ENCODE assay signal across 8 cellular contexts in the genomic region with DNA sequence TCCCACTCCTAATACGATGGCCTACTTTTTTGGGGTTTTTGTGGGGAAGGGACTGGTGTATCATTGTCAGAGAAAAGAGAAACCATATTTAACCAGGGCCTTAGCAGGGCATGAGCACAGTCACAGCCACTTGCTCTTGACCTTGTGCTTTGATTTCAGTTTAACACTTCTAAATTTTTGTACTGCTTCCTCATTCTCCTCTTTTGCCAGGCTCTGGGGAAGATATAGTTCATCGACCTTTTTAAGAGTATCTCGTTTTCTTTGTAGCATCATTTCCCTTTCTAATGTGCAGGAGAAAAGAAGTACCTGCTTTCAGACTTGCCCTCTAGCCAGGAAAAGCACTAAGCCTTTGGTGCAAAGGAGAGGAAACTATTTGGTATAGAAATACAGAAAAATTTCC. TPM values are rescaled to one million over a fixed set of nuclear protein-coding genes. Genes with fewer than 3 reads are reported as not detected.
DNase-seq lines count a peak whose midpoint lies in the region; ATAC-seq and TF ChIP-seq lines count a peak whose summit lies in the region.

No MANE protein-coding gene starts in this region.

- H3K27me3 ChIP-seq in HUES6 (ENCODE audit: control insufficient read depth, insufficient read depth, low read length) (no peaks in the 10 kb centered on the region), mucosa of stomach (ENCODE audit: control insufficient read depth, insufficient read depth, low read length) (no peaks in the 10 kb centered on the region)

- no peaks in the 10 kb centered on the region for H3K9me3 ChIP-seq in HUES6 (ENCODE audit: control insufficient read depth, insufficient read depth, low read depth, low read length)
- no peaks in the 10 kb centered on the region for H3K9me3 ChIP-seq in mucosa of stomach (ENCODE audit: control insufficient read depth, low read length)

- H3K27ac Mint-ChIP-seq in brain: peak overlapping the region in 3 of 5 experiments; percentile 34 to 89 (median 64)

- peaks cover 76% of the 10 kb centered on the region for H3K4me1 Mint-ChIP-seq in brain

- H3K27me3 Mint-ChIP-seq in brain: peaks cover 3% of the 10 kb centered on the region

- no peak for DNase-seq in AG10803 (ENCODE audit: low read depth)
- DNase-seq in NCI-H510A treated with DMSO at 0.1 percent for 48 hours (lab: John Stamatoyannopoulos, UW): no peak
- DNase-seq in GDM1 (lab: John Stamatoyannopoulos, UW): no peak
- no peak for DNase-seq in stimulated activated CD4-positive, alpha-beta T cell treated with anti-CD3 and anti-CD28 coated beads, Interleukin-1b, Interleukin-23, amount 100 ng/mL, for 48 hours

- peak overlapping the region; percentile 36 for H3K4me3 ChIP-seq in AG10803 (ENCODE audit: low read length)
- peak overlapping the region; percentile 33; the same call in 1 of the 2 replicates for H3K4me3 ChIP-seq in HUES6 (ENCODE audit: low read depth, low read length)
- H3K4me3 ChIP-seq in mucosa of stomach (ENCODE audit: low read length): no peak overlapping the region

- H3K4me1 ChIP-seq in HUES6 (ENCODE audit: control insufficient read depth, insufficient read depth, low read length): peaks cover 51% of the 10 kb centered on the region
- peaks cover 22% of the 10 kb centered on the region for H3K4me1 ChIP-seq in mucosa of stomach (ENCODE audit: control insufficient read depth, insufficient read depth, low read length)

- no peaks in the 10 kb centered on the region for H3K36me3 ChIP-seq in HUES6 (ENCODE audit: control insufficient read depth, insufficient read depth, low read length)
- H3K36me3 ChIP-seq in mucosa of stomach (ENCODE audit: control insufficient read depth, insufficient read depth, low read length): no peaks in the 10 kb centered on the region

- no peaks in the 10 kb centered on the region for H3K9me3 Mint-ChIP-seq in brain

- no peak for TF ChIP-seq CTCF in AG10803 (conservative IDR thresholded peaks at IDR 0.05; ENCODE audit: low read length)
- no peak for TF ChIP-seq CTCF in brain (conservative IDR thresholded peaks at IDR 0.05)

- H3K36me3 Mint-ChIP-seq in brain: no peaks in the 10 kb centered on the region

- no peak for ATAC-seq in HG03039 (IDR thresholded peaks at IDR 0.05; ENCODE audit: unreplicated experiment)

- no peak overlapping the region for H3K27ac ChIP-seq in HUES6 (ENCODE audit: low read depth, low read length)

- H3K9ac ChIP-seq in HUES6 (ENCODE audit: low read length): no peak overlapping the region
- H3K9ac ChIP-seq in mucosa of stomach (ENCODE audit: low read length): peak overlapping the region; percentile 41

- peak overlapping the region; percentile 85 to 94 (median 89) for H3K4me3 Mint-ChIP-seq in brain

RNA-seq across cellular contexts. Expression of a gene that starts 2.2 kb away (rescaled TPM):
- 8.0 TPM for polyA plus RNA-seq in brain (ENCODE audit: insufficient read depth, low read depth, low replicate concordance)

RNA-seq across cellular contexts. Expression of a gene that starts 3.1 kb away (rescaled TPM):
- 7.5 TPM for polyA plus RNA-seq in brain (ENCODE audit: insufficient read depth, low read depth, low replicate concordance)

RNA-seq across cellular contexts. Expression of a gene that starts 33.8 kb away (rescaled TPM):
- 239 TPM for polyA plus RNA-seq in brain (ENCODE audit: insufficient read depth, low read depth, low replicate concordance)

RNA-seq across cellular contexts. Expression of a gene that starts 41.5 kb away (rescaled TPM):
- 1.5 TPM for polyA plus RNA-seq in brain (ENCODE audit: insufficient read depth, low read depth, low replicate concordance)

RNA-seq across cellular contexts. Expression of a gene that starts 43.0 kb away (rescaled TPM):
- 0.31 TPM for polyA plus RNA-seq in brain (ENCODE audit: insufficient read depth, low read depth, low replicate concordance)
